In genomic region chr17:77492446-77493237, GRCh38 we compare ENCODE assay signal across 13 cellular contexts.
DNase-seq lines count a peak whose midpoint lies in the region; ATAC-seq, FAIRE-seq and TF ChIP-seq lines count a peak whose summit lies in the region.
"Had no signal": no experiment of that assay in that cellular context is flagged by ENCODE, and none has a peak within 500 bp of the region (broad histone marks: within the 10 kb centered on the region; RNA-seq: fewer than 3 reads in every experiment).

No MANE protein-coding gene starts in this region.

- FAIRE-seq in frontal cortex (lab: Jason Lieb, UNC) = no peak

- H3K4me3 ChIP-seq in heart right ventricle = no peak overlapping the region
- H3K4me3 ChIP-seq in vagina = no peak overlapping the region
- H3K4me3 ChIP-seq: esophagus squamous epithelium had no signal

- H3K4me3 Mint-ChIP-seq in activated B cell treated with CpG ODN at 0.5 μM for 24 hours (no peak overlapping the region), memory B cell (peak overlapping the region; percentile 76)

- POLR2A ChIA-PET in activated B cell treated with CpG ODN at 0.5 μM for 24 hours (lab: Charles Lee) = interaction anchor here (0.6 to 3.6 kb wide), 15 partner anchors 18 to 1288 kb away, joined by 3 to 27 read pairs (median 8); no protein-coding TSS in a partner anchor

- H3K36me3 ChIP-seq in heart right ventricle (peaks cover 0 to 97% (median 25%) of the 10 kb centered on the region in 9 donors), vagina (peaks cover 0 to 58% of the 10 kb centered on the region in 2 donors)

- CTCF ChIA-PET in activated B cell treated with CpG ODN at 0.5 μM for 24 hours (lab: Charles Lee) = interaction anchor here (0.7 to 5.0 kb wide), 5 partner anchors 48 to 162 kb away, joined by 3 to 142 read pairs (median 11); no protein-coding TSS in a partner anchor

- WGBS in heart right ventricle, 2 donors = 88 to 90% methylated on average over 23 of the region's 23 CpGs

- H3K4me1 Mint-ChIP-seq in activated B cell treated with CpG ODN at 0.5 μM for 24 hours (peaks cover 28% of the 10 kb centered on the region), memory B cell (peaks cover 13% of the 10 kb centered on the region)

- peaks cover 15 to 38% (median 29%) of the 10 kb centered on the region in 9 donors for H3K4me1 ChIP-seq in heart right ventricle
- H3K4me1 ChIP-seq in vagina = peaks cover 38% of the 10 kb centered on the region

- DNase-seq in left ventricle myocardium superior = peak; percentile 14
- DNase-seq in heart right ventricle = no peak
- peak; percentile 15 for DNase-seq in activated B cell treated with CpG ODN at 0.5 μM for 24 hours
- no peak for DNase-seq in memory B cell (ENCODE audit: low spot score in 2 of 2)
- no peak for DNase-seq in vagina (ENCODE audit: extremely low spot score in 2 of 2)
- no peak for DNase-seq in NCI-H510A treated with DMSO at 0.1 percent for 48 hours (lab: John Stamatoyannopoulos, UW)
- no peak for DNase-seq in frontal cortex (ENCODE audit: low spot score in 2 of 2)
- no peak for DNase-seq in UCSD-AML1 (lab: John Stamatoyannopoulos, UW; ENCODE audit: unreplicated experiment)
- DNase-seq: esophagus squamous epithelium, KG1, NCI-H146, SHP77 had no signal

- H3K27ac ChIP-seq in heart right ventricle = no peak overlapping the region
- peak overlapping the region; percentile 2 for H3K27ac ChIP-seq in vagina
- H3K27ac ChIP-seq: C4-2B had no signal

- H3K27ac Mint-ChIP-seq in activated B cell treated with CpG ODN at 0.5 μM for 24 hours (peak overlapping the region; percentile 82), memory B cell (peak overlapping the region; percentile 86)

- peaks cover 70% of the 10 kb centered on the region for H3K36me3 Mint-ChIP-seq in activated B cell treated with CpG ODN at 0.5 μM for 24 hours (ENCODE audit: low read depth)
- peaks cover 10% of the 10 kb centered on the region for H3K36me3 Mint-ChIP-seq in memory B cell

- H3K9me3 ChIP-seq in heart right ventricle = no peaks in the 10 kb centered on the region
- H3K9me3 ChIP-seq in vagina = no peaks in the 10 kb centered on the region
- H3K9me3 ChIP-seq: esophagus squamous epithelium had no signal

- no peaks in the 10 kb centered on the region for H3K9me3 Mint-ChIP-seq in activated B cell treated with CpG ODN at 0.5 μM for 24 hours
- no peaks in the 10 kb centered on the region for H3K9me3 Mint-ChIP-seq in memory B cell

- no peaks in the 10 kb centered on the region for H3K27me3 ChIP-seq in heart right ventricle
- H3K27me3 ChIP-seq in vagina = no peaks in the 10 kb centered on the region
- H3K27me3 ChIP-seq: esophagus squamous epithelium had no signal

- intact Hi-C loops in left ventricle myocardium superior (cut with micrococcal nuclease) (no loop called here), heart right ventricle (cut with DNase I) (loop anchor here in 5 of 10 donors (1.0 to 10.0 kb wide), 5 partner anchors 60 to 418 kb away; no protein-coding TSS in a partner anchor), activated B cell treated with CpG ODN at 0.5 μM for 24 hours (cut with micrococcal nuclease) (no loop called here), vagina (cut with DNase I) (loop anchor here (5.0 kb wide), 1 partner anchor 65 kb away; no protein-coding TSS in a partner anchor)

- TF ChIP-seq POLR2A in vagina (IDR thresholded peaks at IDR 0.05) = no peak

- no peak for TF ChIP-seq CTCF in heart right ventricle (IDR thresholded peaks at IDR 0.05)
- TF ChIP-seq CTCF in activated B cell treated with CpG ODN at 0.5 μM for 24 hours (IDR thresholded peaks at IDR 0.05) = no peak
- no peak for TF ChIP-seq CTCF in vagina (IDR thresholded peaks at IDR 0.05)

- H3K27me3 Mint-ChIP-seq in activated B cell treated with CpG ODN at 0.5 μM for 24 hours (no peaks in the 10 kb centered on the region), memory B cell (no peaks in the 10 kb centered on the region)

- ATAC-seq in left ventricle myocardium superior = no peak
- no peak for ATAC-seq in heart right ventricle
- no peak for ATAC-seq in activated B cell treated with CpG ODN at 0.5 μM for 24 hours (ENCODE audit: low read depth)
- ATAC-seq in memory B cell (ENCODE audit: low read depth) = no peak

Comparison
In these comparisons a context has a peak if more than half of its experiments do, and no peak if none do; other contexts are left out.
1. DNase-seq: peak in left ventricle myocardium superior (single experiment) and activated B cell treated with CpG ODN at 0.5 μM for 24 hours (single experiment); none in heart right ventricle (0 of 2), memory B cell (0 of 2), vagina (0 of 2), NCI-H510A treated with DMSO at 0.1 percent for 48 hours (single experiment), frontal cortex (0 of 2) and UCSD-AML1 (single experiment).